In the genomic region with DNA sequence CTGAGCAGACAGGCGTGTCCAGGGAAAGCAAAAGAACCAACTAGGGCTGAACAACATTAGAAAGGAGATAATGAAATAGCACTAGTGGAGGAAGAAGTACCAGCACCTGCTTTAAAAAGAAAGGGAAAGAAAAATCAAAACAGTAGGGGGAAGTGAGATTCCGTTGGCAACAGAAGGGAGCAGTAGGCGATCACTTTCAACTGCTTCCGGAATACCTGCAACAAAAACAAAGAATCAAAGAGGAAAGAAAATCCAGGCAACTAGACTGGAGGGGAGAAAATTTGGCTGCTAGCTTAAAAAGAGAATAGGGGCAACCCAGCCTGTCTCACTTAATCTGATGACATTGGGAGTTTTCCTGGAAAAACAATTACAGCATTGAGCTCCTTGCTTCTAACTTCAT, we compare ENCODE assay signal across 14 cellular contexts. TPM values are rescaled to one million over a fixed set of nuclear protein-coding genes. Genes with fewer than 3 reads are reported as not detected.
A peak's percentile ranks its signal among the peaks of the same experiment; 100 is the strongest.
DNase-seq lines count a peak whose midpoint lies in the region; ATAC-seq and FAIRE-seq lines count a peak whose summit lies in the region.
"Had no signal": no experiment of that assay in that cellular context is flagged by ENCODE, and none has a peak within 500 bp of the region (broad histone marks: within the 10 kb centered on the region; RNA-seq: fewer than 3 reads in every experiment).

No MANE protein-coding gene starts in this region.

- no peak overlapping the region for H3K27ac ChIP-seq in BLaER1 treated with 17β-estradiol and CSF1 and Interleukin-3, amounts not matched to agents 10 nM and 100 nM
- no peak overlapping the region for H3K27ac ChIP-seq in mesendoderm (ENCODE audit: low read depth, low read length)

- no peak for DNase-seq in T-helper 2 cell treated with Interferon-gamma antibody and Interleukin-4, amounts not matched to agents 5 μg/mL and 100 μg/mL, for 36 hours (ENCODE audit: low spot score)
- DNase-seq in mesendoderm (peak; percentile 60), urothelium cell line (ENCODE audit: low spot score) (no peak), NCI-H2196 (lab: John Stamatoyannopoulos, UW; ENCODE audit: unreplicated experiment) (no peak), NCI-H82 treated with DMSO at 0.1 percent for 48 hours (lab: John Stamatoyannopoulos, UW; ENCODE audit: unreplicated experiment) (no peak), HK-2 (ENCODE audit: unreplicated experiment) (no peak)
- DNase-seq: activated CD4-positive, alpha-beta T cell treated with anti-CD3 and anti-CD28 coated beads, Interleukin-2, amount 50 U/mL, for 1 hour; cerebellar nuclear complex; DND-41; erythroblast; NCI-H524 treated with DMSO at 0.1 percent for 48 hours; stimulated activated CD4-positive, alpha-beta T cell treated with anti-CD3 and anti-CD28 coated beads, Interleukin-1b, Interleukin-23, amount 100 ng/mL, for 48 hours had no signal

- H3K4ac ChIP-seq in mesendoderm (ENCODE audit: low read depth, low read length) = no peak overlapping the region

- peak overlapping the region in 1 of 10 experiments; percentile 17; a peak in 2 of 20 replicates for H3K4me3 ChIP-seq in BLaER1 treated with 17β-estradiol and CSF1 and Interleukin-3, amounts not matched to agents 10 nM and 100 nM
- no peak overlapping the region for H3K4me3 ChIP-seq in mesendoderm (ENCODE audit: low read length)

- H3K79me2 ChIP-seq in mesendoderm (ENCODE audit: control insufficient read depth, insufficient read depth, low read length) = peaks cover 12% of the 10 kb centered on the region

- H2AK5ac ChIP-seq in mesendoderm (ENCODE audit: low read length) = no peak overlapping the region

- peak; percentile 30 for ATAC-seq in GM18868 (IDR thresholded peaks at IDR 0.05; ENCODE audit: unreplicated experiment)

- H3K23ac ChIP-seq in mesendoderm (ENCODE audit: low read length) = no peak overlapping the region

- H4K5ac ChIP-seq in mesendoderm (ENCODE audit: low read length) = no peak overlapping the region

- no peak overlapping the region for H4K8ac ChIP-seq in mesendoderm (ENCODE audit: low read depth, low read length)

- FAIRE-seq in urothelium cell line (lab: Jason Lieb, UNC) = no peak

- H4K20me1 ChIP-seq in BLaER1 treated with 17β-estradiol and CSF1 and Interleukin-3, amounts not matched to agents 10 nM and 100 nM = no peaks in the 10 kb centered on the region; a peak in 1 of 22 replicates

- H2BK5ac ChIP-seq in mesendoderm (ENCODE audit: low read length) = no peak overlapping the region

- peak overlapping the region; percentile 51 for H3K18ac ChIP-seq in mesendoderm (ENCODE audit: low read length)

- H3K27me3 ChIP-seq in BLaER1 treated with 17β-estradiol and CSF1 and Interleukin-3, amounts not matched to agents 10 nM and 100 nM = peaks cover 0 to 30% (median 0%) of the 10 kb centered on the region in 11 experiments; a peak in 9 of 22 replicates
- no peaks in the 10 kb centered on the region for H3K27me3 ChIP-seq in mesendoderm (ENCODE audit: insufficient read depth, low read length, poor library complexity)

- peaks cover 17% of the 10 kb centered on the region for H3K27me3 Mint-ChIP-seq in T-helper 2 cell treated with Interferon-gamma antibody and Interleukin-4, amounts not matched to agents 5 μg/mL and 100 μg/mL, for 36 hours (ENCODE audit: low read depth)

- H3K36me3 ChIP-seq in BLaER1 treated with 17β-estradiol and CSF1 and Interleukin-3, amounts not matched to agents 10 nM and 100 nM = no peaks in the 10 kb centered on the region
- H3K36me3 ChIP-seq in mesendoderm (ENCODE audit: control insufficient read depth, insufficient read depth, low read length) = no peaks in the 10 kb centered on the region

- no peaks in the 10 kb centered on the region for H3K36me3 Mint-ChIP-seq in T-helper 2 cell treated with Interferon-gamma antibody and Interleukin-4, amounts not matched to agents 5 μg/mL and 100 μg/mL, for 36 hours (ENCODE audit: low read depth)

- no peaks in the 10 kb centered on the region for H3K9me3 Mint-ChIP-seq in T-helper 2 cell treated with Interferon-gamma antibody and Interleukin-4, amounts not matched to agents 5 μg/mL and 100 μg/mL, for 36 hours

- no peak overlapping the region for H3K9ac ChIP-seq in BLaER1 treated with 17β-estradiol and CSF1 and Interleukin-3, amounts not matched to agents 10 nM and 100 nM
- H3K9ac ChIP-seq in mesendoderm (ENCODE audit: low read length) = no peak overlapping the region

- H3K27ac Mint-ChIP-seq in T-helper 2 cell treated with Interferon-gamma antibody and Interleukin-4, amounts not matched to agents 5 μg/mL and 100 μg/mL, for 36 hours = no peak overlapping the region

- peak overlapping the region; percentile 44 to 99 (median 64) for H3K4me2 ChIP-seq in BLaER1 treated with 17β-estradiol and CSF1 and Interleukin-3, amounts not matched to agents 10 nM and 100 nM
- H3K4me2 ChIP-seq in mesendoderm (ENCODE audit: low read length) = no peak overlapping the region

- peaks cover 18 to 54% (median 48%) of the 10 kb centered on the region in 10 experiments for H3K4me1 ChIP-seq in BLaER1 treated with 17β-estradiol and CSF1 and Interleukin-3, amounts not matched to agents 10 nM and 100 nM
- peaks cover 10% of the 10 kb centered on the region for H3K4me1 ChIP-seq in mesendoderm (ENCODE audit: control insufficient read depth, low read depth, low read length)

- no peak overlapping the region for H2BK15ac ChIP-seq in mesendoderm (replicated peaks; ENCODE audit: low read depth)

- peaks cover 29% of the 10 kb centered on the region for H3K4me1 Mint-ChIP-seq in T-helper 2 cell treated with Interferon-gamma antibody and Interleukin-4, amounts not matched to agents 5 μg/mL and 100 μg/mL, for 36 hours (ENCODE audit: low read depth)

- WGBS in mesendoderm (ENCODE audit: extremely low coverage, insufficient coverage, low lambda C conversion rate) = no CpG with 5 or more reads among the region's 4 CpGs

- no peaks in the 10 kb centered on the region for H3K9me3 ChIP-seq in BLaER1 treated with 17β-estradiol and CSF1 and Interleukin-3, amounts not matched to agents 10 nM and 100 nM (replicated peaks in 1 of 11)

- H3K79me1 ChIP-seq in mesendoderm (ENCODE audit: low read length) = peaks cover 2% of the 10 kb centered on the region

- peak overlapping the region; percentile 18 for H3K56ac ChIP-seq in mesendoderm (ENCODE audit: low read length)

- H3K4me3 Mint-ChIP-seq in T-helper 2 cell treated with Interferon-gamma antibody and Interleukin-4, amounts not matched to agents 5 μg/mL and 100 μg/mL, for 36 hours = peak overlapping the region; percentile 8

- H2BK120ac ChIP-seq in mesendoderm (ENCODE audit: low read depth, low read length) = no peak overlapping the region

RNA-seq across cellular contexts. Expression of gene DACT1, which starts 2.7 kb away (rescaled TPM):
- 51.5 TPM for polyA plus RNA-seq in mesendoderm (2013, experiment 1 of 2)
- 57.5 TPM for polyA plus RNA-seq in mesendoderm (2013, experiment 2 of 2)
